In genomic region chr19:50569023-50569697, GRCh38 we compare ENCODE assay signal across 22 cellular contexts. TPM values are rescaled to one million over a fixed set of nuclear protein-coding genes. Genes with fewer than 3 reads are reported as not detected.
"Had no signal": no experiment of that assay in that cellular context is flagged by ENCODE, and none has a peak within 500 bp of the region (broad histone marks: within the 10 kb centered on the region; RNA-seq: fewer than 3 reads in every experiment).

No MANE protein-coding gene starts in this region.

- H3K9me3 Mint-ChIP-seq: activated CD4-positive, alpha-beta memory T cell treated with anti-CD3 and anti-CD28 coated beads, Interleukin-2, amount 10 ng/mL, durations not matched to agents 7 days and 5 days; activated naive CD8-positive, alpha-beta T cell treated with anti-CD3 and anti-CD28 coated beads, Interleukin-2, amount 50 U/mL, for 24 hours; activated T-helper 17 cell treated with anti-CD3 and anti-CD28 coated beads, Interleukin-2, amount 50 U/mL, for 72 hours; naive thymus-derived CD8-positive, alpha-beta T cell; stimulated activated memory B cell treated with anti-CD40 and anti-IgM and Interleukin-4, amounts not matched to agents 10 μg/mL and 1 μg/mL and 100 μg/mL, for 72 hours had no signal

- H3K27me3 ChIP-seq: ovary had no signal

- DNase-seq: activated CD4-positive, alpha-beta memory T cell treated with anti-CD3 and anti-CD28 coated beads, Interleukin-2, amount 10 ng/mL, durations not matched to agents 7 days and 5 days; activated CD4-positive, alpha-beta T cell treated with anti-CD3 and anti-CD28 coated beads for 48 hours; activated CD4-positive, CD25-positive, alpha-beta regulatory T cell; activated naive CD4-positive, alpha-beta T cell treated with Interleukin-2 at 50 U/mL for 16 hours; activated naive CD8-positive, alpha-beta T cell treated with anti-CD3 and anti-CD28 coated beads, Interleukin-2, amount 50 U/mL, for 24 hours; activated T-cell treated with anti-CD3 and anti-CD28 coated beads, Interleukin-2, amount 50 U/mL, for 1 hour; brain microvascular endothelial cell; central memory CD4-positive, alpha-beta T cell; gastrocnemius medialis; heart right ventricle; mesenchymal stem cell; naive thymus-derived CD8-positive, alpha-beta T cell; stimulated activated CD4-positive, alpha-beta T cell treated with anti-CD3 and anti-CD28 coated beads, Interleukin-4, amount 100 ng/mL, for 4 hours; upper lobe of right lung had no signal

- H3K4me2 ChIP-seq: smooth muscle cell had no signal

- H3K36me3 Mint-ChIP-seq: stimulated activated memory B cell treated with anti-CD40 and anti-IgM and Interleukin-4, amounts not matched to agents 10 μg/mL and 1 μg/mL and 100 μg/mL, for 72 hours had no signal

- H3K4me3 Mint-ChIP-seq: activated CD4-positive, alpha-beta memory T cell treated with anti-CD3 and anti-CD28 coated beads, Interleukin-2, amount 10 ng/mL, durations not matched to agents 7 days and 5 days; activated naive CD8-positive, alpha-beta T cell treated with anti-CD3 and anti-CD28 coated beads, Interleukin-2, amount 50 U/mL, for 24 hours; activated T-helper 17 cell treated with anti-CD3 and anti-CD28 coated beads, Interleukin-2, amount 50 U/mL, for 72 hours; stimulated activated memory B cell treated with anti-CD40 and anti-IgM and Interleukin-4, amounts not matched to agents 10 μg/mL and 1 μg/mL and 100 μg/mL, for 72 hours had no signal

- H3K36me3 ChIP-seq: brain microvascular endothelial cell, gastrocnemius medialis, heart right ventricle, ovary, thoracic aorta, upper lobe of right lung had no signal

- H3K4me1 ChIP-seq: upper lobe of right lung had no signal

- H3K27ac ChIP-seq: brain microvascular endothelial cell, coronary artery, gastrocnemius medialis, heart right ventricle, ovary, thoracic aorta, upper lobe of right lung had no signal

- H3K27ac Mint-ChIP-seq: activated CD4-positive, alpha-beta memory T cell treated with anti-CD3 and anti-CD28 coated beads, Interleukin-2, amount 10 ng/mL, durations not matched to agents 7 days and 5 days; activated naive CD8-positive, alpha-beta T cell treated with anti-CD3 and anti-CD28 coated beads, Interleukin-2, amount 50 U/mL, for 24 hours; activated T-helper 17 cell treated with anti-CD3 and anti-CD28 coated beads, Interleukin-2, amount 50 U/mL, for 72 hours; stimulated activated memory B cell treated with anti-CD40 and anti-IgM and Interleukin-4, amounts not matched to agents 10 μg/mL and 1 μg/mL and 100 μg/mL, for 72 hours had no signal

- H3K9me3 ChIP-seq: gastrocnemius medialis, heart right ventricle, ovary, thoracic aorta, upper lobe of right lung had no signal

- H3K4me3 ChIP-seq: gastrocnemius medialis, heart right ventricle, ovary, thoracic aorta, upper lobe of right lung had no signal

RNA-seq across cellular contexts. Expression of gene LRRC4B, which starts 0.9 kb away (rescaled TPM):
- total RNA-seq: activated CD4-positive, alpha-beta memory T cell treated with anti-CD3 and anti-CD28 coated beads, Interleukin-2, amount 10 ng/mL, durations not matched to agents 7 days and 5 days; activated T-helper 17 cell treated with anti-CD3 and anti-CD28 coated beads, Interleukin-2, amount 50 U/mL, for 72 hours; naive thymus-derived CD8-positive, alpha-beta T cell had no signal
- polyA plus RNA-seq: naive thymus-derived CD8-positive, alpha-beta T cell had no signal

RNA-seq across cellular contexts. Expression of gene ASPDH, which starts 55.4 kb away (rescaled TPM):
- total RNA-seq: activated CD4-positive, alpha-beta memory T cell treated with anti-CD3 and anti-CD28 coated beads, Interleukin-2, amount 10 ng/mL, durations not matched to agents 7 days and 5 days; activated T-helper 17 cell treated with anti-CD3 and anti-CD28 coated beads, Interleukin-2, amount 50 U/mL, for 72 hours; esophagus mucosa; gastrocnemius medialis; heart right ventricle; naive thymus-derived CD8-positive, alpha-beta T cell; ovary; sciatic nerve; smooth muscle cell; thoracic aorta; upper lobe of right lung had no signal
- polyA plus RNA-seq: heart right ventricle, ovary, smooth muscle cell had no signal
